In the genomic region with DNA sequence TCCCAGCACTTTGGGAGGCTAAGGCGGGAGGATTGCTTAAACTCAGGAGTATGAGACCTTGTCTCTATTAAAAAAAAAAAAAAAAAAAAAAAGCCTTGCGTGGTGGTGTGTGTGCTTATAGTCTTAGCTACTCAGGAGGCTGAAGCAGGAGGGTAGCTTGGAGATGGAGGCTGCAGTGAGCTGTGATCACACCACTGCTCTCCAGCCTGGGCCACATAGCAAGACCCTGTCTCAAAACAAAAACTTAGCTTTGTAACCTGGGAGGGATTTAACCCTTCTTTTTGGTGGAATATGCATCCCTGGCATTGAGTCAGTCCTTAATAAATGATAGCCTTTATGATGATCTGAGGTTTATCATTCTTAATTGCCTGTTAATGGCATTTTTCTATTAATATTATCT, we compare ENCODE assay signal across 1 cellular context.
TF ChIP-seq lines count a peak whose summit lies in the region.

No MANE protein-coding gene starts in this region.

TF ChIP-seq in HepG2, 621 proteins besides CTCF, POLR2A, EP300 and RAD21:
- TF ChIP-seq WIZ (CRISPR knock-in tag; IDR thresholded peaks at IDR 0.05): no peak
- no peak for TF ChIP-seq RBAK (CRISPR knock-in tag; IDR thresholded peaks at IDR 0.05)
- 0 out of 2 replicates have a peak, but pooled peaks have one; percentile 29 for TF ChIP-seq ZMYM3 (CRISPR knock-in tag; IDR thresholded peaks at IDR 0.05)
- TF ChIP-seq ZNF724P (CRISPR knock-in tag; IDR thresholded peaks at IDR 0.05; ENCODE audit: borderline replicate concordance): no peak
- TF ChIP-seq, protein P1, sequence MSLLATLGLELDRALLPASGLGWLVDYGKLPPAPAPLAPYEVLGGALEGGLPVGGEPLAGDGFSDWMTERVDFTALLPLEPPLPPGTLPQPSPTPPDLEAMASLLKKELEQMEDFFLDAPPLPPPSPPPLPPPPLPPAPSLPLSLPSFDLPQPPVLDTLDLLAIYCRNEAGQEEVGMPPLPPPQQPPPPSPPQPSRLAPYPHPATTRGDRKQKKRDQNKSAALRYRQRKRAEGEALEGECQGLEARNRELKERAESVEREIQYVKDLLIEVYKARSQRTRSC (CRISPR knock-in tag; IDR thresholded peaks at IDR 0.05; ENCODE audit: low read depth): no peak
- peak; percentile 77 for TF ChIP-seq ZNF121 (CRISPR knock-in tag; IDR thresholded peaks at IDR 0.05)
- no peak for TF ChIP-seq MYNN (CRISPR knock-in tag; IDR thresholded peaks at IDR 0.05; ENCODE audit: low read depth)
- no peak for TF ChIP-seq MIER2 (CRISPR knock-in tag; IDR thresholded peaks at IDR 0.05)
- TF ChIP-seq SOX5 (CRISPR knock-in tag; IDR thresholded peaks at IDR 0.05; ENCODE audit: borderline replicate concordance): no peak
- peak; percentile 52 for TF ChIP-seq RBM22 (optimal IDR thresholded peaks at IDR 0.05; ENCODE audit: low read length)
- TF ChIP-seq, protein P2, sequence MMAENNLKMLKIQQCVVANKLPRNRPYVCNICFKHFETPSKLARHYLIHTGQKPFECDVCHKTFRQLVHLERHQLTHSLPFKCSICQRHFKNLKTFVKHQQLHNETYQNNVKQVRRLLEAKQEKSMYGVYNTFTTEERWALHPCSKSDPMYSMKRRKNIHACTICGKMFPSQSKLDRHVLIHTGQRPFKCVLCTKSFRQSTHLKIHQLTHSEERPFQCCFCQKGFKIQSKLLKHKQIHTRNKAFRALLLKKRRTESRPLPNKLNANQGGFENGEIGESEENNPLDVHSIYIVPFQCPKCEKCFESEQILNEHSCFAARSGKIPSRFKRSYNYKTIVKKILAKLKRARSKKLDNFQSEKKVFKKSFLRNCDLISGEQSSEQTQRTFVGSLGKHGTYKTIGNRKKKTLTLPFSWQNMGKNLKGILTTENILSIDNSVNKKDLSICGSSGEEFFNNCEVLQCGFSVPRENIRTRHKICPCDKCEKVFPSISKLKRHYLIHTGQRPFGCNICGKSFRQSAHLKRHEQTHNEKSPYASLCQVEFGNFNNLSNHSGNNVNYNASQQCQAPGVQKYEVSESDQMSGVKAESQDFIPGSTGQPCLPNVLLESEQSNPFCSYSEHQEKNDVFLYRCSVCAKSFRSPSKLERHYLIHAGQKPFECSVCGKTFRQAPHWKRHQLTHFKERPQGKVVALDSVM (CRISPR knock-in tag; IDR thresholded peaks at IDR 0.05): peak; percentile 55; the same call in 1 of the 2 replicates
- no peak for TF ChIP-seq AKAP8 (CRISPR knock-in tag; IDR thresholded peaks at IDR 0.05)
- no peak for TF ChIP-seq YY1 (IDR thresholded peaks at IDR 0.05; ENCODE audit: insufficient read depth, insufficient replicate concordance, low read depth, low read length)
- no peak for TF ChIP-seq ZNF550 (CRISPR knock-in tag; IDR thresholded peaks at IDR 0.05; ENCODE audit: borderline replicate concordance)
- no peak for TF ChIP-seq CREM (IDR thresholded peaks at IDR 0.05)
- TF ChIP-seq CREM (CRISPR knock-in tag; IDR thresholded peaks at IDR 0.05): no peak
- no peak for TF ChIP-seq HOXA7 (CRISPR knock-in tag; IDR thresholded peaks at IDR 0.05)
